In the genomic region with DNA sequence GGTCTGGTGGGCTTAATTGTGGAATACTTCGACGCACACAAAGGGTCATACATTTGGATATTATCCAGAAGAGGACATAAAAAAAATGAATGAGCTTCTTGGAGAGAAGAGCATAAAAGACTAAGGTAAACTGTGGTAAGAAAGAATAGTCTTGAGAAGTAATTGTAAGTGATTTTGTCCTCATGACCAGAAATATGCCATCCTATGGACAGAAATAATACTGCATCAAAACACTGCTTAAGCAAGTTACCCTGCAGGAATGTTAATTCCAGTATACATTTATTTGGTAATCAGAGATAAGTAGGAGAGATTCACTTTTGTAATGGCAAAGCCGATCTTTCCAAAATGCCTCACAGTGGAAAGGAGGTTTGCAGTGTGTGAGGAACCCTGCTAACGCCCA, we compare ENCODE assay signal across 18 cellular contexts.
"Had no signal": no experiment of that assay in that cellular context is flagged by ENCODE, and none has a peak within 500 bp of the region (broad histone marks: within the 10 kb centered on the region; RNA-seq: fewer than 3 reads in every experiment).

No MANE protein-coding gene starts in this region.

- H3K4me3 Mint-ChIP-seq: activated CD8-positive, alpha-beta memory T cell treated with anti-CD3 and anti-CD28 coated beads, Interleukin-2, amount 10 ng/mL, durations not matched to agents 7 days and 5 days; activated naive CD4-positive, alpha-beta T cell treated with anti-CD3 and anti-CD28 coated beads, Interleukin-2, amount 10 ng/mL, durations not matched to agents 7 days and 5 days; central memory CD8-positive, alpha-beta T cell; naive thymus-derived CD4-positive, alpha-beta T cell had no signal

- H3K27me3 ChIP-seq: pancreas, stomach had no signal

- H3K4me3 ChIP-seq: left ventricle myocardium inferior, mucosa of descending colon, pancreas, stomach, thoracic aorta had no signal

- H3K4me1 ChIP-seq: left ventricle myocardium inferior, pancreas had no signal

- H3K9me3 ChIP-seq: pancreas, thoracic aorta had no signal

- H3K27ac ChIP-seq: left ventricle myocardium inferior, pancreas, stomach, thoracic aorta had no signal

- DNase-seq: activated CD4-positive, alpha-beta T cell treated with anti-CD3 and anti-CD28 coated beads for 1 hour; activated CD4-positive, alpha-beta T cell treated with anti-CD3 and anti-CD28 coated beads, Interleukin-2, amount 50 U/mL, for 48 hours; activated CD8-positive, alpha-beta memory T cell treated with anti-CD3 and anti-CD28 coated beads, Interleukin-2, amount 10 ng/mL, durations not matched to agents 7 days and 5 days; activated naive CD4-positive, alpha-beta T cell treated with anti-CD3 and anti-CD28 coated beads, Interleukin-2, amount 10 ng/mL, durations not matched to agents 7 days and 5 days; activated T-cell treated with anti-CD3 and anti-CD28 coated beads, Interleukin-2, amount 50 U/mL, for 1 hour; effector memory CD4-positive, alpha-beta T cell; left ventricle myocardium inferior; mucosa of descending colon; naive thymus-derived CD4-positive, alpha-beta T cell; pancreas; stimulated activated CD4-positive, alpha-beta T cell treated with anti-CD3 and anti-CD28 coated beads, Interleukin-12 subunit alpha, Interleukin-12 subunit beta, amount 100 ng/mL, for 4 hours; stimulated activated CD4-positive, alpha-beta T cell treated with anti-CD3 and anti-CD28 coated beads, Interleukin-2, amount 100 ng/mL, for 24 hours; stomach; T-helper 1 cell had no signal

- H3K27me3 Mint-ChIP-seq: activated CD8-positive, alpha-beta memory T cell treated with anti-CD3 and anti-CD28 coated beads, Interleukin-2, amount 10 ng/mL, durations not matched to agents 7 days and 5 days; activated naive CD4-positive, alpha-beta T cell treated with anti-CD3 and anti-CD28 coated beads, Interleukin-2, amount 10 ng/mL, durations not matched to agents 7 days and 5 days had no signal

- FAIRE-seq: keratinocyte, pancreas, urothelium cell line had no signal

- H3K36me3 Mint-ChIP-seq: activated CD8-positive, alpha-beta memory T cell treated with anti-CD3 and anti-CD28 coated beads, Interleukin-2, amount 10 ng/mL, durations not matched to agents 7 days and 5 days; activated naive CD4-positive, alpha-beta T cell treated with anti-CD3 and anti-CD28 coated beads, Interleukin-2, amount 10 ng/mL, durations not matched to agents 7 days and 5 days had no signal

- H3K27ac Mint-ChIP-seq: activated CD8-positive, alpha-beta memory T cell treated with anti-CD3 and anti-CD28 coated beads, Interleukin-2, amount 10 ng/mL, durations not matched to agents 7 days and 5 days; activated naive CD4-positive, alpha-beta T cell treated with anti-CD3 and anti-CD28 coated beads, Interleukin-2, amount 10 ng/mL, durations not matched to agents 7 days and 5 days; naive thymus-derived CD4-positive, alpha-beta T cell had no signal

- H3K36me3 ChIP-seq: left ventricle myocardium inferior, pancreas, stomach, thoracic aorta had no signal

- H3K4me1 Mint-ChIP-seq: activated CD8-positive, alpha-beta memory T cell treated with anti-CD3 and anti-CD28 coated beads, Interleukin-2, amount 10 ng/mL, durations not matched to agents 7 days and 5 days; activated naive CD4-positive, alpha-beta T cell treated with anti-CD3 and anti-CD28 coated beads, Interleukin-2, amount 10 ng/mL, durations not matched to agents 7 days and 5 days; central memory CD8-positive, alpha-beta T cell; naive thymus-derived CD4-positive, alpha-beta T cell had no signal

- ATAC-seq: activated CD8-positive, alpha-beta memory T cell treated with anti-CD3 and anti-CD28 coated beads, Interleukin-2, amount 10 ng/mL, durations not matched to agents 7 days and 5 days; mucosa of descending colon; naive thymus-derived CD4-positive, alpha-beta T cell; pancreas had no signal
